Comparison of ENCODE assay signal across 7 cellular contexts in the genomic region with DNA sequence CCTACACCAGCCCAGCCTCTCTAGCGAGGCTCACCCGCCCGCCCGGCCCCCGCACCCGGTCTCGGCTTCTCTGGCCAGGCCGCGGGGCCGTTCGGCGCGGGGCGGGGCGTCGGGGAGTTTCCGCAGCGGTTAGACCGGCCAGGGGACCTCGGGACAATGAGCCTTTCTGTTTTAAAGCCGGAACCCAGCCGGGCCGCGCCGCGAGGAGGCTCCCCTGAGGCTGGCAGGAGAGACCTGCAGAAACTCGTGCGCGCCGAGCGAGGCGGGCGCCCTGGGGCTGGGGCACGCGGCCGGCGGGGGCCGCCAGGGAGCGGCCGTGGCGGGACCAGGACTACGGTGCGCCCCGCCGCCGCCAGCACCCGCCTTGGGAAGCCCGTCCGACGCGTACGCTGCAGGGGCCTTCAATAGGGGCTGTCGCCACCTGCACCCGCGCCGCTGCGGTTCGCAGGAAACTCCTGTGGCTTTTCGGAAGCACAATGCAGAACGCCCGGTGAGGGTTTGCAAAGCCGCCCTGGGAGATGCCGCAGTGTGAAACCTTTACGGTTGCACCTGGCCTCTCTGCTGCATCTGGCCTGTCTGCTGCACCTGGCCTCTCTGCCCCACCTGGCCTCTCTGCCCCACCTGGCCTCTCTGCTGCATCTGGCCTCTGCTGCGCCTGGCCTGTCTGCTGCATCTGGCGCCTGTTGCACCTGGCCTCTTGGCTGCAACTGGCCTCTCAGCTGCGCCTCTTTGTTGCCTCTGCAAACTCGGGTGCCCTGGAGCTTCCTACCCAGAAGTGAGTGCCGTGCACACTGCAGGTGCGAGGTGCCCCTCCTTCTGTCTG.
A peak's percentile ranks its signal among the peaks of the same experiment; 100 is the strongest.
DNase-seq lines count a peak whose midpoint lies in the region; ATAC-seq lines count a peak whose summit lies in the region.

No MANE protein-coding gene starts in this region.

- CTCF ChIA-PET in activated CD4-positive, alpha-beta T cell treated with anti-CD3 and anti-CD28 coated beads, Interleukin-2, amount 10 ng/mL, durations not matched to agents 7 days and 5 days (lab: Charles Lee) = no interaction called here

- POLR2A ChIA-PET in activated CD4-positive, alpha-beta T cell treated with anti-CD3 and anti-CD28 coated beads, Interleukin-2, amount 10 ng/mL, durations not matched to agents 7 days and 5 days (lab: Charles Lee) = no interaction called here

- peak overlapping the region; percentile 68 for H3K27ac Mint-ChIP-seq in activated CD4-positive, alpha-beta T cell treated with anti-CD3 and anti-CD28 coated beads, Interleukin-2, amount 10 ng/mL, durations not matched to agents 7 days and 5 days
- H3K27ac Mint-ChIP-seq in memory B cell = peak overlapping the region; percentile 95

- H3K36me3 Mint-ChIP-seq in activated CD4-positive, alpha-beta T cell treated with anti-CD3 and anti-CD28 coated beads, Interleukin-2, amount 10 ng/mL, durations not matched to agents 7 days and 5 days (ENCODE audit: low read depth) = no peaks in the 10 kb centered on the region
- H3K36me3 Mint-ChIP-seq in memory B cell = no peaks in the 10 kb centered on the region

- peak overlapping the region; percentile 74 for H3K4me3 Mint-ChIP-seq in activated CD4-positive, alpha-beta T cell treated with anti-CD3 and anti-CD28 coated beads, Interleukin-2, amount 10 ng/mL, durations not matched to agents 7 days and 5 days
- H3K4me3 Mint-ChIP-seq in memory B cell = peak overlapping the region; percentile 85

- H3K9me3 Mint-ChIP-seq in activated CD4-positive, alpha-beta T cell treated with anti-CD3 and anti-CD28 coated beads, Interleukin-2, amount 10 ng/mL, durations not matched to agents 7 days and 5 days = no peaks in the 10 kb centered on the region
- H3K9me3 Mint-ChIP-seq in memory B cell = peaks cover 8% of the 10 kb centered on the region

- peaks cover 17% of the 10 kb centered on the region for H3K4me1 Mint-ChIP-seq in activated CD4-positive, alpha-beta T cell treated with anti-CD3 and anti-CD28 coated beads, Interleukin-2, amount 10 ng/mL, durations not matched to agents 7 days and 5 days
- H3K4me1 Mint-ChIP-seq in memory B cell = peaks cover 7% of the 10 kb centered on the region

- ATAC-seq in GM18511 (IDR thresholded peaks at IDR 0.05; ENCODE audit: unreplicated experiment) = peak; percentile 75
- ATAC-seq in HG02885 (IDR thresholded peaks at IDR 0.05; ENCODE audit: poor library complexity, unreplicated experiment) = peak; percentile 76
- ATAC-seq in memory B cell (ENCODE audit: low read depth) = peak; percentile 82

- peaks cover 24% of the 10 kb centered on the region for H3K27me3 Mint-ChIP-seq in activated CD4-positive, alpha-beta T cell treated with anti-CD3 and anti-CD28 coated beads, Interleukin-2, amount 10 ng/mL, durations not matched to agents 7 days and 5 days
- H3K27me3 Mint-ChIP-seq in memory B cell = peaks cover 8% of the 10 kb centered on the region

- DNase-seq in NCI-H2081 (lab: John Stamatoyannopoulos, UW) (peak; percentile 85 to 94), memory B cell (ENCODE audit: low spot score in 2 of 2) (peak; percentile 58 to 64)
- peak; percentile 62 for DNase-seq in activated CD4-positive, alpha-beta T cell treated with anti-CD3 and anti-CD28 coated beads, Interleukin-2, amount 10 ng/mL, durations not matched to agents 7 days and 5 days
- DNase-seq in effector CD4-positive, alpha-beta T cell = peak; percentile 8
- peak; percentile 58 for DNase-seq in stimulated activated CD8-positive, alpha-beta memory T cell treated with anti-CD3 and anti-CD28 coated beads, Interleukin-4, amount 100 ng/mL, for 48 hours

Comparison
In these comparisons a context has a peak if more than half of its experiments do, and no peak if none do; other contexts are left out.
1. Peak in every context shown above with its lines: DNase-seq and ATAC-seq.
2. DNase-seq: peak in every context shown above with its lines; median percentile 90 in NCI-H2081; 62 in activated CD4-positive, alpha-beta T cell treated with anti-CD3 and anti-CD28 coated beads, Interleukin-2, amount 10 ng/mL, durations not matched to agents 7 days and 5 days; 61 in memory B cell; 58 in stimulated activated CD8-positive, alpha-beta memory T cell treated with anti-CD3 and anti-CD28 coated beads, Interleukin-4, amount 100 ng/mL, for 48 hours; 8 in effector CD4-positive, alpha-beta T cell.